In the genomic region with DNA sequence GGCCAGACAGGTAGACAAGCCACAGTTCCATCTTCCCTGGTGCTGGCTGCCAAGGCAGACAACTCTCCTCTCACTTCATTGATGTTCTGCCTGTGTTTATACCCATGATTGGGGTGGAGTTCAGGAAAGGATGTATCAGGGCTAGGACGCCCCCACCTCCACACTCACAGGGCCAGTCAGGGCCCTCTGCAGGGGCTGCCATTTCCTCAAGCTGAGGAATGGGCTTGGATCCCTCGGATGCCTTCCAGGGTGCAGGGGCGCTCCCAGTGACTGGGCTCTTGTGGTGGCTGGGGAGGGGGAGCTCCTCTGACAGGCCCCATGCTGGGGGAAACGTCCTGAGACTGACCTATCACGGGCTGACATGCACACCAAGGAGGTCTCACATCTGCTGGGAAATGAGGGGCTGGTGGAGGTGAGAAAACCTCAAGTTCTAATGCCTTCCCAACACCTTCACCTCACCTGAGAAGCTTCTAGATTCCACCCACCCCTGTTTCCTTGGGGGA, we compare ENCODE assay signal across 11 cellular contexts. TPM values are rescaled to one million over a fixed set of nuclear protein-coding genes. Genes with fewer than 3 reads are reported as not detected.
DNase-seq lines count a peak whose midpoint lies in the region; ATAC-seq lines count a peak whose summit lies in the region.
"Had no signal": no experiment of that assay in that cellular context is flagged by ENCODE, and none has a peak within 500 bp of the region (broad histone marks: within the 10 kb centered on the region; RNA-seq: fewer than 3 reads in every experiment).

No MANE protein-coding gene starts in this region.

- H3K9me3 Mint-ChIP-seq in CD8-positive, alpha-beta memory T cell, result no peaks in the 10 kb centered on the region
- H3K9me3 Mint-ChIP-seq in activated CD8-positive, alpha-beta T cell treated with anti-CD3 and anti-CD28 coated beads, Interleukin-2, amount 10 ng/mL, durations not matched to agents 7 days and 5 days (ENCODE audit: insufficient read depth), result no peaks in the 10 kb centered on the region
- H3K9me3 Mint-ChIP-seq in natural killer cell treated with Interleukin-12 subunit alpha and Interleukin-12 subunit beta and Interleukin-15 and Interleukin-18, amount 100 ng/mL, for 72 hours, result no peaks in the 10 kb centered on the region

- peaks cover 74 to 82% (median 77%) of the 10 kb centered on the region in 3 donors for H3K4me1 Mint-ChIP-seq in CD8-positive, alpha-beta memory T cell
- H3K4me1 Mint-ChIP-seq in activated CD8-positive, alpha-beta T cell treated with anti-CD3 and anti-CD28 coated beads, Interleukin-2, amount 10 ng/mL, durations not matched to agents 7 days and 5 days (ENCODE audit: low read depth), result peaks cover 80% of the 10 kb centered on the region
- peaks cover 81 to 88% of the 10 kb centered on the region in 2 donors for H3K4me1 Mint-ChIP-seq in natural killer cell treated with Interleukin-12 subunit alpha and Interleukin-12 subunit beta and Interleukin-15 and Interleukin-18, amount 100 ng/mL, for 72 hours (ENCODE audit: low read depth in 2 of 2)

- H3K36me3 ChIP-seq in CD8-positive, alpha-beta memory T cell (ENCODE audit: insufficient read depth, low read length), result no peaks in the 10 kb centered on the region

- CTCF ChIA-PET in CD8-positive, alpha-beta memory T cell (lab: Charles Lee), result interaction anchor here (0.6 to 6.2 kb wide), 12 partner anchors 10 to 144 kb away, joined by 3 to 35 read pairs (median 5); no protein-coding TSS in a partner anchor
- CTCF ChIA-PET in activated CD8-positive, alpha-beta T cell treated with anti-CD3 and anti-CD28 coated beads, Interleukin-2, amount 10 ng/mL, durations not matched to agents 7 days and 5 days (lab: Charles Lee), result interaction anchor here (0.8 to 8.6 kb wide), 10 partner anchors 9 to 58 kb away, joined by 3 to 108 read pairs (median 6); a partner anchor contains a TSS

- H3K4me3 ChIP-seq in CD8-positive, alpha-beta memory T cell (ENCODE audit: low read length), result no peak overlapping the region

- peak overlapping the region; percentile 55 to 95 (median 79) for H3K27ac Mint-ChIP-seq in CD8-positive, alpha-beta memory T cell
- H3K27ac Mint-ChIP-seq in activated CD8-positive, alpha-beta T cell treated with anti-CD3 and anti-CD28 coated beads, Interleukin-2, amount 10 ng/mL, durations not matched to agents 7 days and 5 days, result peak overlapping the region; percentile 81
- peak overlapping the region; percentile 88 to 93 for H3K27ac Mint-ChIP-seq in natural killer cell treated with Interleukin-12 subunit alpha and Interleukin-12 subunit beta and Interleukin-15 and Interleukin-18, amount 100 ng/mL, for 72 hours

- peak overlapping the region; percentile 2 to 78 (median 61) for H3K4me3 Mint-ChIP-seq in CD8-positive, alpha-beta memory T cell
- peak overlapping the region; percentile 52 for H3K4me3 Mint-ChIP-seq in activated CD8-positive, alpha-beta T cell treated with anti-CD3 and anti-CD28 coated beads, Interleukin-2, amount 10 ng/mL, durations not matched to agents 7 days and 5 days
- H3K4me3 Mint-ChIP-seq in natural killer cell treated with Interleukin-12 subunit alpha and Interleukin-12 subunit beta and Interleukin-15 and Interleukin-18, amount 100 ng/mL, for 72 hours, result peak overlapping the region; percentile 81

- H3K4me1 ChIP-seq in CD8-positive, alpha-beta memory T cell (ENCODE audit: insufficient read depth, low read length), result peaks cover 51% of the 10 kb centered on the region

- no peaks in the 10 kb centered on the region for H3K9me3 ChIP-seq in CD8-positive, alpha-beta memory T cell (ENCODE audit: low read length)

- POLR2A ChIA-PET in CD8-positive, alpha-beta memory T cell (lab: Charles Lee), result interaction anchor here (1.0 to 2.9 kb wide), 3 partner anchors 18 to 29 kb away, joined by 3 to 18 read pairs (median 4); no protein-coding TSS in a partner anchor
- POLR2A ChIA-PET in activated CD8-positive, alpha-beta T cell treated with anti-CD3 and anti-CD28 coated beads, Interleukin-2, amount 10 ng/mL, durations not matched to agents 7 days and 5 days (lab: Charles Lee), result interaction anchor here (0.9 to 4.9 kb wide), 11 partner anchors 12 to 215 kb away, joined by 3 to 55 read pairs (median 5); a partner anchor contains a TSS

- ATAC-seq in GM21381 (IDR thresholded peaks at IDR 0.05; ENCODE audit: unreplicated experiment) (peak; percentile 3), HG03354 (IDR thresholded peaks at IDR 0.05; ENCODE audit: poor library complexity, severe bottlenecking, unreplicated experiment) (no peak), GM18517 (IDR thresholded peaks at IDR 0.05; ENCODE audit: unreplicated experiment) (no peak), HG02884 (IDR thresholded peaks at IDR 0.05; ENCODE audit: unreplicated experiment) (no peak)
- ATAC-seq in activated CD8-positive, alpha-beta T cell treated with anti-CD3 and anti-CD28 coated beads, Interleukin-2, amount 10 ng/mL, durations not matched to agents 7 days and 5 days, result no peak
- peak; percentile 31 to 48 for ATAC-seq in natural killer cell treated with Interleukin-12 subunit alpha and Interleukin-12 subunit beta and Interleukin-15 and Interleukin-18, amount 100 ng/mL, for 72 hours

- no peaks in the 10 kb centered on the region for H3K36me3 Mint-ChIP-seq in CD8-positive, alpha-beta memory T cell
- H3K36me3 Mint-ChIP-seq in activated CD8-positive, alpha-beta T cell treated with anti-CD3 and anti-CD28 coated beads, Interleukin-2, amount 10 ng/mL, durations not matched to agents 7 days and 5 days (ENCODE audit: low read depth), result no peaks in the 10 kb centered on the region
- H3K36me3 Mint-ChIP-seq in natural killer cell treated with Interleukin-12 subunit alpha and Interleukin-12 subunit beta and Interleukin-15 and Interleukin-18, amount 100 ng/mL, for 72 hours, result no peaks in the 10 kb centered on the region

- peak in 1 of 5 donors; percentile 32 for DNase-seq in CD8-positive, alpha-beta memory T cell
- no peak for DNase-seq in activated CD8-positive, alpha-beta T cell treated with anti-CD3 and anti-CD28 coated beads, Interleukin-2, amount 10 ng/mL, durations not matched to agents 7 days and 5 days
- no peak for DNase-seq in natural killer cell treated with Interleukin-12 subunit alpha and Interleukin-12 subunit beta and Interleukin-15 and Interleukin-18, amount 100 ng/mL, for 72 hours (ENCODE audit: low spot score)
- no peak for DNase-seq in NCI-H146 treated with DMSO at 0.1 percent for 48 hours (lab: John Stamatoyannopoulos, UW; ENCODE audit: unreplicated experiment)
- DNase-seq: NCI-H1694, NCI-H526 treated with DMSO at 0.1 percent for 48 hours, SIG-M5 had no signal

- H3K27me3 Mint-ChIP-seq in CD8-positive, alpha-beta memory T cell, result peaks cover 0 to 1% of the 10 kb centered on the region in 2 donors
- no peaks in the 10 kb centered on the region for H3K27me3 Mint-ChIP-seq in activated CD8-positive, alpha-beta T cell treated with anti-CD3 and anti-CD28 coated beads, Interleukin-2, amount 10 ng/mL, durations not matched to agents 7 days and 5 days (ENCODE audit: low read depth)
- H3K27me3 Mint-ChIP-seq in natural killer cell treated with Interleukin-12 subunit alpha and Interleukin-12 subunit beta and Interleukin-15 and Interleukin-18, amount 100 ng/mL, for 72 hours, result no peaks in the 10 kb centered on the region

- no peaks in the 10 kb centered on the region for H3K27me3 ChIP-seq in CD8-positive, alpha-beta memory T cell (ENCODE audit: insufficient read depth, low read length, poor library complexity, severe bottlenecking)

- H3K27ac ChIP-seq in CD8-positive, alpha-beta memory T cell (ENCODE audit: low read depth, low read length), result no peak overlapping the region

RNA-seq across cellular contexts. Expression of a gene that starts 31.4 kb away (rescaled TPM):
- 10 to 100 TPM; 71.2 to 72.5 TPM for total RNA-seq in CD8-positive, alpha-beta memory T cell
- polyA plus RNA-seq in CD8-positive, alpha-beta memory T cell, result 1.9 TPM
- 10 to 100 TPM; 16.1 to 16.9 TPM for total RNA-seq in activated CD8-positive, alpha-beta T cell treated with anti-CD3 and anti-CD28 coated beads, Interleukin-2, amount 10 ng/mL, durations not matched to agents 7 days and 5 days
- 10 to 100 TPM; 32.1 to 40.8 TPM for total RNA-seq in natural killer cell treated with Interleukin-12 subunit alpha and Interleukin-12 subunit beta and Interleukin-15 and Interleukin-18, amount 100 ng/mL, for 72 hours

RNA-seq across cellular contexts. Expression of a gene that starts 34.9 kb away (rescaled TPM):
- not detected for total RNA-seq in CD8-positive, alpha-beta memory T cell
- polyA plus RNA-seq in CD8-positive, alpha-beta memory T cell, result not detected
- not detected for total RNA-seq in activated CD8-positive, alpha-beta T cell treated with anti-CD3 and anti-CD28 coated beads, Interleukin-2, amount 10 ng/mL, durations not matched to agents 7 days and 5 days
- 1 to 10 TPM in 1 of 2 donors, not detected in 1; 1.0 TPM for total RNA-seq in natural killer cell treated with Interleukin-12 subunit alpha and Interleukin-12 subunit beta and Interleukin-15 and Interleukin-18, amount 100 ng/mL, for 72 hours

RNA-seq across cellular contexts. Expression of a gene that starts 58.6 kb away (rescaled TPM):
- 10 to 100 TPM; 64.9 to 67.7 TPM for total RNA-seq in CD8-positive, alpha-beta memory T cell
- polyA plus RNA-seq in CD8-positive, alpha-beta memory T cell, result 101 TPM
- total RNA-seq in activated CD8-positive, alpha-beta T cell treated with anti-CD3 and anti-CD28 coated beads, Interleukin-2, amount 10 ng/mL, durations not matched to agents 7 days and 5 days, result 10 to 100 TPM; 60.8 to 71.4 TPM
- 10 to 100 TPM; 34.3 to 38.9 TPM for total RNA-seq in natural killer cell treated with Interleukin-12 subunit alpha and Interleukin-12 subunit beta and Interleukin-15 and Interleukin-18, amount 100 ng/mL, for 72 hours

Comparison
In these comparisons a context has a peak if more than half of its experiments do, and no peak if none do; other contexts are left out.
1. ATAC-seq: peak in GM21381 (single experiment) and natural killer cell treated with Interleukin-12 subunit alpha and Interleukin-12 subunit beta and Interleukin-15 and Interleukin-18, amount 100 ng/mL, for 72 hours (2 of 2); none in activated CD8-positive, alpha-beta T cell treated with anti-CD3 and anti-CD28 coated beads, Interleukin-2, amount 10 ng/mL, durations not matched to agents 7 days and 5 days (single experiment), HG03354 (single experiment), GM18517 (single experiment) and HG02884 (single experiment).
2. Peak in every context shown above with its lines, with median percentiles within 50 percentile points of each other: H3K27ac Mint-ChIP-seq and H3K4me3 Mint-ChIP-seq.